In genomic region chr13:24274452-24274971, GRCh38 we compare ENCODE assay signal across 8 cellular contexts. TPM values are rescaled to one million over a fixed set of nuclear protein-coding genes. Genes with fewer than 3 reads are reported as not detected.
A peak's percentile ranks its signal among the peaks of the same experiment; 100 is the strongest.
DNase-seq lines count a peak whose midpoint lies in the region; ATAC-seq and TF ChIP-seq lines count a peak whose summit lies in the region.

No MANE protein-coding gene starts in this region.

- H3K36me3 Mint-ChIP-seq in activated naive CD8-positive, alpha-beta T cell: peaks cover 2% of the 10 kb centered on the region
- H3K36me3 Mint-ChIP-seq in natural killer cell treated with Interleukin-12 subunit alpha and Interleukin-12 subunit beta and Interleukin-15 and Interleukin-18, amount 100 ng/mL, for 72 hours: peaks cover 6% of the 10 kb centered on the region

- peak; percentile 61 for ATAC-seq in GM21619 (IDR thresholded peaks at IDR 0.05; ENCODE audit: unreplicated experiment)
- peak; percentile 74 to 83 for ATAC-seq in natural killer cell treated with Interleukin-12 subunit alpha and Interleukin-12 subunit beta and Interleukin-15 and Interleukin-18, amount 100 ng/mL, for 72 hours

- peak overlapping the region; percentile 93 for H3K4me3 Mint-ChIP-seq in activated naive CD8-positive, alpha-beta T cell
- peak overlapping the region; percentile 90 for H3K4me3 Mint-ChIP-seq in natural killer cell treated with Interleukin-12 subunit alpha and Interleukin-12 subunit beta and Interleukin-15 and Interleukin-18, amount 100 ng/mL, for 72 hours

- CTCF ChIA-PET in RWPE1 (lab: Yijun Ruan, JAX): interaction anchor here (0.7 to 1.0 kb wide), 2 partner anchors 13 to 37 kb away, joined by 3 to 4 read pairs; no protein-coding TSS in a partner anchor

- H3K9me3 ChIP-seq in DOHH2 (ENCODE audit: control insufficient read depth, insufficient read depth, low read length) (no peaks in the 10 kb centered on the region), sigmoid colon (no peaks in the 10 kb centered on the region)

- 33 to 76% methylated on average over 6 of the region's 6 CpGs for WGBS in sigmoid colon, 2 donors

- no peaks in the 10 kb centered on the region for H3K9me2 ChIP-seq in DOHH2 (replicated peaks; ENCODE audit: control insufficient read depth, low read length)

- TF ChIP-seq CTCF in DOHH2 (IDR thresholded peaks at IDR 0.05; ENCODE audit: low read depth, low read length, poor library complexity, severe bottlenecking) (no peak), sigmoid colon (IDR thresholded peaks at IDR 0.05) (no peak), RWPE1 (conservative IDR thresholded peaks at IDR 0.05; ENCODE audit: low read depth) (no peak)

- peak overlapping the region; percentile 20; the same call in 1 of the 2 replicates for H3K4me3 ChIP-seq in DOHH2 (ENCODE audit: low read length)
- no peak overlapping the region for H3K4me3 ChIP-seq in sigmoid colon

- peak overlapping the region; percentile 97 for H3K27ac Mint-ChIP-seq in activated naive CD8-positive, alpha-beta T cell
- H3K27ac Mint-ChIP-seq in natural killer cell treated with Interleukin-12 subunit alpha and Interleukin-12 subunit beta and Interleukin-15 and Interleukin-18, amount 100 ng/mL, for 72 hours: peak overlapping the region; percentile 86 to 98

- POLR2A ChIA-PET in RWPE1 (lab: Yijun Ruan, JAX; ENCODE audit: low non-redundant PET): no interaction called here

- no peaks in the 10 kb centered on the region for H3F3A ChIP-seq in DOHH2 (ENCODE audit: control insufficient read depth, insufficient read depth)

- DNase-seq in OCI-M1 (lab: John Stamatoyannopoulos, UW): peak; percentile 29
- DNase-seq in natural killer cell treated with Interleukin-12 subunit alpha and Interleukin-12 subunit beta and Interleukin-15 and Interleukin-18, amount 100 ng/mL, for 72 hours (ENCODE audit: low spot score): peak; percentile 85
- no peak for DNase-seq in NCI-H1436 (lab: John Stamatoyannopoulos, UW)
- DNase-seq in sigmoid colon: no peak
- no peak for DNase-seq in RWPE1 (ENCODE audit: low spot score)

- peaks cover 4% of the 10 kb centered on the region; the same call in 1 of the 2 replicates for H3K27me3 ChIP-seq in DOHH2 (ENCODE audit: control insufficient read depth, low read length)
- H3K27me3 ChIP-seq in sigmoid colon: no peaks in the 10 kb centered on the region

- H3K27me3 Mint-ChIP-seq in activated naive CD8-positive, alpha-beta T cell: no peaks in the 10 kb centered on the region
- no peaks in the 10 kb centered on the region for H3K27me3 Mint-ChIP-seq in natural killer cell treated with Interleukin-12 subunit alpha and Interleukin-12 subunit beta and Interleukin-15 and Interleukin-18, amount 100 ng/mL, for 72 hours

- no peaks in the 10 kb centered on the region for H3K79me2 ChIP-seq in DOHH2 (ENCODE audit: control insufficient read depth, low read length)

- no peak for TF ChIP-seq POLR2A in sigmoid colon (IDR thresholded peaks at IDR 0.05)

- peaks cover 88% of the 10 kb centered on the region for H3K4me1 Mint-ChIP-seq in activated naive CD8-positive, alpha-beta T cell (ENCODE audit: low read depth)
- H3K4me1 Mint-ChIP-seq in natural killer cell treated with Interleukin-12 subunit alpha and Interleukin-12 subunit beta and Interleukin-15 and Interleukin-18, amount 100 ng/mL, for 72 hours (ENCODE audit: low read depth in 2 of 2): peaks cover 76 to 90% of the 10 kb centered on the region in 2 donors

- H3K4me2 ChIP-seq in DOHH2 (ENCODE audit: low read length): peak overlapping the region; percentile 32

- intact Hi-C loops in sigmoid colon (cut with DNase I): no loop called here

- no peaks in the 10 kb centered on the region for H4K20me1 ChIP-seq in DOHH2 (ENCODE audit: control insufficient read depth, insufficient read depth, low read depth, low read length)

- no peaks in the 10 kb centered on the region for H3K9me3 Mint-ChIP-seq in activated naive CD8-positive, alpha-beta T cell (ENCODE audit: low read depth)
- peaks cover 2% of the 10 kb centered on the region for H3K9me3 Mint-ChIP-seq in natural killer cell treated with Interleukin-12 subunit alpha and Interleukin-12 subunit beta and Interleukin-15 and Interleukin-18, amount 100 ng/mL, for 72 hours

- H3K4me1 ChIP-seq in DOHH2 (ENCODE audit: control insufficient read depth, low read length) (peaks cover 40% of the 10 kb centered on the region), sigmoid colon (peaks cover 0 to 42% (median 33%) of the 10 kb centered on the region in 4 donors)

- H3K27ac ChIP-seq in DOHH2 (ENCODE audit: low read depth, low read length) (peak overlapping the region; percentile 11; the same call in 1 of the 2 replicates), sigmoid colon (peak overlapping the region in 1 of 4 donors; percentile 9), RWPE1 (no peak overlapping the region)

- no peak for TF ChIP-seq EP300 in sigmoid colon (IDR thresholded peaks at IDR 0.05)

- no peaks in the 10 kb centered on the region for H3K36me3 ChIP-seq in DOHH2 (ENCODE audit: control insufficient read depth, low read length)
- no peaks in the 10 kb centered on the region for H3K36me3 ChIP-seq in sigmoid colon

RNA-seq across cellular contexts. Expression of gene C1QTNF9, which starts 34.9 kb away (rescaled TPM):
- total RNA-seq in natural killer cell treated with Interleukin-12 subunit alpha and Interleukin-12 subunit beta and Interleukin-15 and Interleukin-18, amount 100 ng/mL, for 72 hours: under 1 TPM in 1 of 2 donors, not detected in 1; 0.39 TPM
- total RNA-seq in sigmoid colon: 1 to 10 TPM in 1 of 4 donors, under 1 TPM in 1, not detected in 2; 0.82 to 2.2 TPM
- polyA plus RNA-seq in sigmoid colon: under 1 TPM in 1 of 3 donors, not detected in 2; 0.19 TPM

Comparison
In these comparisons a context has a peak if more than half of its experiments do, and no peak if none do; other contexts are left out.
1. DNase-seq: peak in OCI-M1 (single experiment) and natural killer cell treated with Interleukin-12 subunit alpha and Interleukin-12 subunit beta and Interleukin-15 and Interleukin-18, amount 100 ng/mL, for 72 hours (single experiment); none in NCI-H1436 (single experiment), sigmoid colon (single experiment) and RWPE1 (single experiment).